In the genomic region with DNA sequence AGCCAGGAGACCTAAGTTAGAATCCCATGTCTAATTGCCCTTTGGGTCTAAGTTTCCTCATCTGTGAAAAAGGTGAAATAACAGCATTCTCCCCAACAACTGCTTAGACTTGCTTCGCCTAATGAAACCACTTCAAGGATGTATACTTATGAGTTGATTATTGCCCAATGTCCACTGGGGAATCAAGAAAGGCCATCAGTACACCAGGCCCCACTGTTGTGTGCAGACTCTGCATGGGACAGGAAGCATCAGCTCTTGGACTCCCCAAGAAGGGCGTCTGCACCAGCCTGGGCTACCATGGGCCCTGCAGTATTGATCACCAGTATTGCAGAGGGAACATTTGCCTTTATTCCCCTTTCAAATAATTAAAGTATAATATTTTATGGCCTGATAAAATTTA, we compare ENCODE assay signal across 13 cellular contexts.
A peak's percentile ranks its signal among the peaks of the same experiment; 100 is the strongest.
DNase-seq lines count a peak whose midpoint lies in the region; ATAC-seq and TF ChIP-seq lines count a peak whose summit lies in the region.
"Had no signal": no experiment of that assay in that cellular context is flagged by ENCODE, and none has a peak within 500 bp of the region (broad histone marks: within the 10 kb centered on the region; RNA-seq: fewer than 3 reads in every experiment).

No MANE protein-coding gene starts in this region.

- no peak overlapping the region for H2AFZ ChIP-seq in Karpas-422 (ENCODE audit: low read length)

- H3K27ac Mint-ChIP-seq in CD14-positive monocyte = peak overlapping the region; percentile 98 to 100 (median 100)
- H3K27ac Mint-ChIP-seq: CD8-positive, alpha-beta memory T cell had no signal

- H3K27me3 ChIP-seq in spleen (replicated peaks in 1 of 7) (no peaks in the 10 kb centered on the region), Karpas-422 (ENCODE audit: low read length) (no peaks in the 10 kb centered on the region)
- H3K27me3 ChIP-seq: BE2C had no signal

- no peaks in the 10 kb centered on the region for H3K79me2 ChIP-seq in Karpas-422 (ENCODE audit: low read length)

- TF ChIP-seq CTCF in CD14-positive monocyte (IDR thresholded peaks at IDR 0.05) (no peak), spleen (IDR thresholded peaks at IDR 0.05 in 8 of 11, conservative IDR thresholded peaks at IDR 0.05 in 3 of 11) (no peak)

- peak overlapping the region; percentile 19 for H3K27ac ChIP-seq in adipose tissue (ENCODE audit: low read depth, low read length)
- H3K27ac ChIP-seq in spleen = peak overlapping the region in 7 of 8 donors; percentile 60 to 91 (median 76)
- H3K27ac ChIP-seq in Karpas-422 (ENCODE audit: low read length) = no peak overlapping the region

- H3K36me3 Mint-ChIP-seq in CD14-positive monocyte = peaks cover 5 to 6% of the 10 kb centered on the region in 2 donors
- H3K36me3 Mint-ChIP-seq: CD8-positive, alpha-beta memory T cell had no signal

- peak overlapping the region in 1 of 8 donors; percentile 51 for H3K4me3 ChIP-seq in spleen
- H3K4me3 ChIP-seq in Karpas-422 (ENCODE audit: low read length) = no peak overlapping the region
- H3K4me3 ChIP-seq: HAP-1 had no signal

- H3K4me1 ChIP-seq in spleen = peaks cover 0 to 45% (median 21%) of the 10 kb centered on the region in 6 donors
- H3K4me1 ChIP-seq in Karpas-422 (ENCODE audit: low read length) = no peaks in the 10 kb centered on the region
- H3K4me1 ChIP-seq: BE2C, Caco-2, HAP-1 had no signal

- H3K4me2 ChIP-seq in Karpas-422 (ENCODE audit: low read depth, low read length, poor library complexity, severe bottlenecking) = no peak overlapping the region

- H3K9me3 ChIP-seq in spleen (no peaks in the 10 kb centered on the region), Karpas-422 (ENCODE audit: low read length) (no peaks in the 10 kb centered on the region)
- H3K9me3 ChIP-seq: BE2C, Caco-2, HAP-1 had no signal

- WGBS in adipose tissue, 3 donors = 71 to 86% (median 76%) methylated on average over 2 of the region's 2 CpGs
- 55 to 88% (median 75%) methylated on average over 2 of the region's 2 CpGs for WGBS in spleen, 5 donors

- no peak for DNase-seq in CD14-positive monocyte (ENCODE audit: low spot score)
- no peak for DNase-seq in spleen
- no peak for DNase-seq in hypothalamus (lab: John Stamatoyannopoulos, UW)
- no peak for DNase-seq in activated naive CD4-positive, alpha-beta T cell treated with Interleukin-2 at 50 U/mL for 16 hours
- no peak for DNase-seq in Karpas-422
- DNase-seq: BE2C; Caco-2; CD8-positive, alpha-beta memory T cell; DMS53; GF-D8 had no signal

- no peaks in the 10 kb centered on the region; the same call in 1 of the 2 replicates for H4K20me1 ChIP-seq in Karpas-422 (ENCODE audit: insufficient read depth, low read depth, low read length)

- H3K9me3 Mint-ChIP-seq in CD14-positive monocyte = peaks cover 0 to 5% (median 0%) of the 10 kb centered on the region in 7 donors

- no peak for TF ChIP-seq POLR2A in spleen (IDR thresholded peaks at IDR 0.05)

- H3K27me3 Mint-ChIP-seq in CD14-positive monocyte (ENCODE audit: low read depth in 3 of 3) = no peaks in the 10 kb centered on the region

- H3K9ac ChIP-seq in Karpas-422 (ENCODE audit: low read length) = no peak overlapping the region

- no peaks in the 10 kb centered on the region for H3K9me2 ChIP-seq in Karpas-422 (replicated peaks; ENCODE audit: insufficient read depth, low read length)

- no peak for ATAC-seq in GM21723 (IDR thresholded peaks at IDR 0.05; ENCODE audit: unreplicated experiment)

- peaks cover 85% of the 10 kb centered on the region for H3K4me1 Mint-ChIP-seq in CD14-positive monocyte
- H3K4me1 Mint-ChIP-seq: CD8-positive, alpha-beta memory T cell had no signal

- peak overlapping the region in 1 of 2 donors; percentile 67 for H3K4me3 Mint-ChIP-seq in CD14-positive monocyte
- H3K4me3 Mint-ChIP-seq: CD8-positive, alpha-beta memory T cell had no signal

- intact Hi-C loops in CD14-positive monocyte (cut with micrococcal nuclease) = loop anchor here (2.0 to 10.0 kb wide), 4 partner anchors 35 to 505 kb away; a partner anchor contains a TSS
- intact Hi-C loops in spleen (cut with DNase I; ENCODE audit: low total_unique reads) = no loop called here

- H3K36me3 ChIP-seq in spleen = no peaks in the 10 kb centered on the region
- H3K36me3 ChIP-seq in Karpas-422 (ENCODE audit: insufficient read depth, low read length) = no peaks in the 10 kb centered on the region
- H3K36me3 ChIP-seq: BE2C, HAP-1 had no signal
